In the genomic region with DNA sequence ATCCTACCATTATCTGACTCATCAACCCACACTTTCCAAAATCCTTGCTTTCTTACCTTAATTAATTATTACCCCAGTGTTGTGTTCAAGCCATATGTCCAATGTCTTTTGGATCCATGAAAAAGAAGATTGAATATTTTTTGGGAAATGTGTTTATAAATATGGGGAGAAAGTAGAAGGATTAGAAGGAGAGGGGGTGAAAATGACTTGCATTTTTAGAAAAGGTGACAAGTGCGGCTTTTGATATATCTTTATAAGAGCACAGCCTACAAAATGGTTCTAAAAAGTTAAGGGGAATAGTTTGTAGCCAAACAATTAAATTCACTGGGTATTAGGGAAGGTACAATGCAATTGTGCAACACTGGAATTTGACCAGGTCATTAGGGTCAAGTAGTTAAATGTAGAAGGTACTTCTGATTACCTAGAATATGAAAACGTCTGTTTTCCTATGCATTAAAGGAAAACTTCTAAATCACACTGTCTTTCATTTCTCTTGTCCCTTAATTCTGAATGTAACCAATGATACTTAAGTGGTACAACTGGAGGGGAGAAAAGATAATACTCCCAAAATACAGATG, we compare ENCODE assay signal across 16 cellular contexts. TPM values are rescaled to one million over a fixed set of nuclear protein-coding genes. Genes with fewer than 3 reads are reported as not detected.
A peak's percentile ranks its signal among the peaks of the same experiment; 100 is the strongest.
DNase-seq lines count a peak whose midpoint lies in the region; ATAC-seq and TF ChIP-seq lines count a peak whose summit lies in the region.
"Had no signal": no experiment of that assay in that cellular context is flagged by ENCODE, and none has a peak within 500 bp of the region (broad histone marks: within the 10 kb centered on the region; RNA-seq: fewer than 3 reads in every experiment).

No MANE protein-coding gene starts in this region.

- H3K27me3 Mint-ChIP-seq in activated CD8-positive, alpha-beta T cell treated with anti-CD3 and anti-CD28 coated beads for 36 hours, result no peaks in the 10 kb centered on the region
- peaks cover 2% of the 10 kb centered on the region for H3K27me3 Mint-ChIP-seq in glutamatergic neuron (ENCODE audit: unreplicated experiment)
- H3K27me3 Mint-ChIP-seq: naive thymus-derived CD4-positive, alpha-beta T cell had no signal

- intact Hi-C loops in activated CD8-positive, alpha-beta T cell treated with anti-CD3 and anti-CD28 coated beads for 36 hours (cut with micrococcal nuclease), result loop anchor here (5.0 kb wide), 2 partner anchors 39 to 46 kb away; a partner anchor contains a TSS
- intact Hi-C loops in body of pancreas (cut with DNase I), result no loop called here

- no peak overlapping the region for H2AFZ ChIP-seq in hepatocyte

- DNase-seq in ACHN (peak; percentile 17), hepatocyte (ENCODE audit: low spot score) (no peak), superior temporal gyrus (ENCODE audit: extremely low spot score) (no peak), body of pancreas (no peak), glutamatergic neuron (no peak), HK-2 (ENCODE audit: unreplicated experiment) (no peak)
- no peak for DNase-seq in activated CD8-positive, alpha-beta T cell treated with anti-CD3 and anti-CD28 coated beads for 36 hours
- DNase-seq: heart right ventricle; MV-4-11; naive thymus-derived CD4-positive, alpha-beta T cell; NCI-H2171 treated with DMSO at 0.1 percent for 48 hours; right cardiac atrium; WERI-Rb-1 had no signal

- peak; percentile 3 for ATAC-seq in GM19438 (IDR thresholded peaks at IDR 0.05; ENCODE audit: low read depth, unreplicated experiment)
- no peak for ATAC-seq in activated CD8-positive, alpha-beta T cell treated with anti-CD3 and anti-CD28 coated beads for 36 hours
- ATAC-seq in body of pancreas, result no peak
- ATAC-seq: heart right ventricle, right cardiac atrium had no signal

- peak overlapping the region; percentile 52 for H3K4me3 Mint-ChIP-seq in activated CD8-positive, alpha-beta T cell treated with anti-CD3 and anti-CD28 coated beads for 36 hours
- no peak overlapping the region for H3K4me3 Mint-ChIP-seq in glutamatergic neuron (ENCODE audit: unreplicated experiment)

- TF ChIP-seq CTCF in activated CD8-positive, alpha-beta T cell treated with anti-CD3 and anti-CD28 coated beads for 36 hours (IDR thresholded peaks at IDR 0.05), result no peak
- TF ChIP-seq CTCF in hepatocyte (IDR thresholded peaks at IDR 0.05; ENCODE audit: poor library complexity) (no peak), body of pancreas (IDR thresholded peaks at IDR 0.05) (no peak), glutamatergic neuron (IDR thresholded peaks at IDR 0.05; ENCODE audit: partially characterized antibody, unreplicated experiment) (no peak)

- H3K4me3 ChIP-seq in hepatocyte, result no peak overlapping the region
- H3K4me3 ChIP-seq in body of pancreas, result no peak overlapping the region
- H3K4me3 ChIP-seq: BLaER1, heart right ventricle had no signal

- peaks cover 20% of the 10 kb centered on the region for H3K36me3 Mint-ChIP-seq in activated CD8-positive, alpha-beta T cell treated with anti-CD3 and anti-CD28 coated beads for 36 hours (ENCODE audit: low read depth)
- no peaks in the 10 kb centered on the region for H3K36me3 Mint-ChIP-seq in glutamatergic neuron (ENCODE audit: unreplicated experiment)

- H3K27ac ChIP-seq in hepatocyte (no peak overlapping the region), body of pancreas (no peak overlapping the region)
- H3K27ac ChIP-seq: BLaER1, epithelial cell of prostate, WERI-Rb-1 had no signal

- CTCF ChIA-PET in activated CD8-positive, alpha-beta T cell treated with anti-CD3 and anti-CD28 coated beads for 36 hours (lab: Charles Lee), result interaction anchor here (1.1 to 1.3 kb wide), 2 partner anchors 52 to 53 kb away, joined by 3 read pairs; no protein-coding TSS in a partner anchor

- H3K9me3 ChIP-seq in hepatocyte (ENCODE audit: low read depth), result no peaks in the 10 kb centered on the region
- H3K9me3 ChIP-seq in body of pancreas, result no peaks in the 10 kb centered on the region
- H3K9me3 ChIP-seq: BLaER1, heart right ventricle had no signal

- H3K4me1 ChIP-seq in hepatocyte (ENCODE audit: insufficient read depth) (no peaks in the 10 kb centered on the region), body of pancreas (no peaks in the 10 kb centered on the region)

- H3K27me3 ChIP-seq in hepatocyte, result no peaks in the 10 kb centered on the region
- no peaks in the 10 kb centered on the region for H3K27me3 ChIP-seq in body of pancreas
- H3K27me3 ChIP-seq: BLaER1, heart right ventricle had no signal

- no peaks in the 10 kb centered on the region for H3K9me2 ChIP-seq in hepatocyte (replicated peaks; ENCODE audit: insufficient read depth)

- peaks cover 12% of the 10 kb centered on the region for H3K9me3 Mint-ChIP-seq in activated CD8-positive, alpha-beta T cell treated with anti-CD3 and anti-CD28 coated beads for 36 hours
- no peaks in the 10 kb centered on the region for H3K9me3 Mint-ChIP-seq in glutamatergic neuron (ENCODE audit: unreplicated experiment)

- no peaks in the 10 kb centered on the region for H3K79me2 ChIP-seq in hepatocyte

- H3K36me3 ChIP-seq in hepatocyte (replicated peaks; ENCODE audit: insufficient read depth, low read depth), result no peaks in the 10 kb centered on the region
- no peaks in the 10 kb centered on the region for H3K36me3 ChIP-seq in body of pancreas (replicated peaks in 1 of 2; ENCODE audit: insufficient read depth in 1 of 2, low read depth in 2 of 2)
- H3K36me3 ChIP-seq: BLaER1, heart right ventricle, WERI-Rb-1 had no signal

- no peaks in the 10 kb centered on the region for H4K20me1 ChIP-seq in hepatocyte (ENCODE audit: insufficient read depth, poor library complexity, severe bottlenecking)
- H4K20me1 ChIP-seq: BLaER1 had no signal

- 64% methylated on average over 2 of the region's 2 CpGs for WGBS in hepatocyte (ENCODE audit: low lambda C conversion rate, missing lambda C conversion rate)
- 65 to 73% methylated on average over 2 of the region's 2 CpGs for WGBS in body of pancreas, 2 donors

- peak overlapping the region; percentile 87 for H3K27ac Mint-ChIP-seq in activated CD8-positive, alpha-beta T cell treated with anti-CD3 and anti-CD28 coated beads for 36 hours
- H3K27ac Mint-ChIP-seq in glutamatergic neuron (ENCODE audit: unreplicated experiment), result no peak overlapping the region

- peak overlapping the region; percentile 45 for H3K4me2 ChIP-seq in hepatocyte
- H3K4me2 ChIP-seq: BLaER1 had no signal

- in situ Hi-C loops in ACHN (cut with HindIII; ENCODE audit: low pct_ligation_motif_present, low pct_unique_long_range_greater_than_20kb, low sequenced_read_pairs), result no loop called here

- peaks cover 60% of the 10 kb centered on the region for H3K4me1 Mint-ChIP-seq in activated CD8-positive, alpha-beta T cell treated with anti-CD3 and anti-CD28 coated beads for 36 hours (ENCODE audit: low read depth)
- H3K4me1 Mint-ChIP-seq in glutamatergic neuron (ENCODE audit: low read depth, unreplicated experiment), result no peaks in the 10 kb centered on the region

- POLR2A ChIA-PET in activated CD8-positive, alpha-beta T cell treated with anti-CD3 and anti-CD28 coated beads for 36 hours (lab: Charles Lee), result interaction anchor here (1.6 kb wide), 1 partner anchor 41 kb away, joined by 3 read pairs; no protein-coding TSS in a partner anchor

- no peak for TF ChIP-seq POLR2A in body of pancreas (IDR thresholded peaks at IDR 0.05)

RNA-seq across cellular contexts. Expression of a gene that starts 44.4 kb away (rescaled TPM):
- 10 to 100 TPM; 31.2 to 33.9 TPM for total RNA-seq in activated CD8-positive, alpha-beta T cell treated with anti-CD3 and anti-CD28 coated beads for 36 hours
- total RNA-seq in hepatocyte (23.4 and 23.8 TPM in 2 replicates), body of pancreas (1 to 10 TPM; 3.3 to 6.7 TPM), glutamatergic neuron (ENCODE audit: unreplicated experiment) (15.7 TPM)
- polyA plus RNA-seq in hepatocyte, result 13.8 and 15.0 TPM in 2 replicates
